12 cellular contexts compared by ENCODE assay signal in the genomic region with DNA sequence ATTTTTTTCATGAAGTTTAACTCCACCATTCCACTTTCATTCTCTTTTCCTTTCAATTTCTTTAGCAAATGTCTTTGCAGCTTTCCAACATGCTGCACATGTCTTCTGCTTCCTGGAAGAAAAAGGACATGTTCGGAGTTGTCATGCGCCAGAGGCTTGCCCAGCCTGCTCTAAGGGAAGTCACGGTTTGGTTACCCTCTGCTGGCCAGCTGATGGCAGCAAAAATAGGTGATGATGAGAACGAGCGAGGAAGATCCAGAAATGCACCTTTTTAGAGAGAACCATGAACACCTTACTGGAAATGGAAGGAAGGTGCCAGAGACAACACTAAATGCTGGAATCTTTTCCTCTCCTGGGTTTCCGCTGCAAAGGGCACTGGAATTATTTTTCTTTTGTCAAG. TPM values are rescaled to one million over a fixed set of nuclear protein-coding genes. Genes with fewer than 3 reads are reported as not detected.
DNase-seq lines count a peak whose midpoint lies in the region; ATAC-seq and TF ChIP-seq lines count a peak whose summit lies in the region.
"Had no signal": no experiment of that assay in that cellular context is flagged by ENCODE, and none has a peak within 500 bp of the region (broad histone marks: within the 10 kb centered on the region; RNA-seq: fewer than 3 reads in every experiment).

No MANE protein-coding gene starts in this region.

- H3K4me2 ChIP-seq in GM23248 (ENCODE audit: unreplicated experiment) = no peak overlapping the region

- in situ Hi-C loops in GM23248 (cut with MboI) = no loop called here

- peaks cover 17% of the 10 kb centered on the region for H3K4me1 Mint-ChIP-seq in T-helper 2 cell treated with Interferon-gamma antibody and Interleukin-4, amounts not matched to agents 5 μg/mL and 100 μg/mL, for 36 hours (ENCODE audit: low read depth)
- H3K4me1 Mint-ChIP-seq: activated T-helper 17 cell treated with anti-CD3 and anti-CD28 coated beads, Interleukin-2, amount 50 U/mL, for 72 hours; nephron had no signal

- no peaks in the 10 kb centered on the region for H3K36me3 ChIP-seq in GM06990 (ENCODE audit: control insufficient read depth, insufficient read depth, low read length)
- H3K36me3 ChIP-seq in WERI-Rb-1 = no peaks in the 10 kb centered on the region; the same call in 1 of the 2 replicates
- H3K36me3 ChIP-seq in mucosa of descending colon (ENCODE audit: low read depth) = no peaks in the 10 kb centered on the region
- H3K36me3 ChIP-seq in GM23248 (ENCODE audit: low read depth) = no peaks in the 10 kb centered on the region
- H3K36me3 ChIP-seq: tibial artery had no signal

- H3K4me1 ChIP-seq in mucosa of descending colon (ENCODE audit: low read depth) (peaks cover 4% of the 10 kb centered on the region), GM23248 (ENCODE audit: insufficient read depth) (no peaks in the 10 kb centered on the region)

- no peak overlapping the region for H3K27ac Mint-ChIP-seq in T-helper 2 cell treated with Interferon-gamma antibody and Interleukin-4, amounts not matched to agents 5 μg/mL and 100 μg/mL, for 36 hours
- H3K27ac Mint-ChIP-seq: activated T-helper 17 cell treated with anti-CD3 and anti-CD28 coated beads, Interleukin-2, amount 50 U/mL, for 72 hours had no signal

- H3K9me2 ChIP-seq in GM23248 (ENCODE audit: insufficient read depth) = no peaks in the 10 kb centered on the region

- H3K9me3 Mint-ChIP-seq in T-helper 2 cell treated with Interferon-gamma antibody and Interleukin-4, amounts not matched to agents 5 μg/mL and 100 μg/mL, for 36 hours = no peaks in the 10 kb centered on the region
- H3K9me3 Mint-ChIP-seq: activated T-helper 17 cell treated with anti-CD3 and anti-CD28 coated beads, Interleukin-2, amount 50 U/mL, for 72 hours; nephron had no signal

- H3K36me3 Mint-ChIP-seq in T-helper 2 cell treated with Interferon-gamma antibody and Interleukin-4, amounts not matched to agents 5 μg/mL and 100 μg/mL, for 36 hours (ENCODE audit: low read depth) = no peaks in the 10 kb centered on the region

- DNase-seq in GM06990 (ENCODE audit: extremely low read depth, insufficient read length) = no peak
- peak; percentile 47 for DNase-seq in HPDE6-E6E7 (ENCODE audit: extremely low spot score)
- DNase-seq in WERI-Rb-1 = no peak
- DNase-seq in mucosa of descending colon = peak in 2 of 3 donors; percentile 59 to 60
- no peak for DNase-seq in NCI-H2107 (lab: John Stamatoyannopoulos, UW)
- DNase-seq in DMS79 (lab: John Stamatoyannopoulos, UW) = no peak
- DNase-seq in T-helper 2 cell treated with Interferon-gamma antibody and Interleukin-4, amounts not matched to agents 5 μg/mL and 100 μg/mL, for 36 hours (ENCODE audit: low spot score) = no peak
- no peak for DNase-seq in GM23248
- DNase-seq: NCI-H1417, tibial artery had no signal

- intact Hi-C loops in mucosa of descending colon (cut with DNase I, micrococcal nuclease) = no loop called here

- ATAC-seq in mucosa of descending colon = peak; percentile 73
- ATAC-seq: activated T-helper 17 cell treated with anti-CD3 and anti-CD28 coated beads, Interleukin-2, amount 50 U/mL, for 72 hours had no signal

- no peaks in the 10 kb centered on the region for H3K27me3 Mint-ChIP-seq in T-helper 2 cell treated with Interferon-gamma antibody and Interleukin-4, amounts not matched to agents 5 μg/mL and 100 μg/mL, for 36 hours (ENCODE audit: low read depth)
- H3K27me3 Mint-ChIP-seq: activated T-helper 17 cell treated with anti-CD3 and anti-CD28 coated beads, Interleukin-2, amount 50 U/mL, for 72 hours had no signal

- H3K9me3 ChIP-seq in WERI-Rb-1 (ENCODE audit: severe bottlenecking) = no peaks in the 10 kb centered on the region
- H3K9me3 ChIP-seq in mucosa of descending colon = no peaks in the 10 kb centered on the region
- H3K9me3 ChIP-seq in GM23248 (ENCODE audit: low read depth) = no peaks in the 10 kb centered on the region
- H3K9me3 ChIP-seq: tibial artery had no signal

- H2AFZ ChIP-seq in GM23248 = no peak overlapping the region

- 62 to 63% methylated on average over 6 of the region's 6 CpGs for WGBS in GM23248 (ENCODE audit: low coverage in 1 of 2, low lambda C conversion rate in 2 of 2, missing lambda C conversion rate in 2 of 2), 2 experiments

- no peak overlapping the region for H3K4me3 ChIP-seq in GM06990 (replicated peaks; ENCODE audit: low read depth, low read length)
- no peak overlapping the region for H3K4me3 ChIP-seq in WERI-Rb-1 (ENCODE audit: low read depth, low read length)
- no peak overlapping the region for H3K4me3 ChIP-seq in mucosa of descending colon
- no peak overlapping the region for H3K4me3 ChIP-seq in GM23248
- H3K4me3 ChIP-seq: tibial artery had no signal

- H4K20me1 ChIP-seq in GM23248 (ENCODE audit: insufficient read depth) = no peaks in the 10 kb centered on the region

- peak; percentile 23 for TF ChIP-seq CTCF in GM06990 (IDR thresholded peaks at IDR 0.05; ENCODE audit: insufficient read depth, low read length, poor library complexity, severe bottlenecking)
- TF ChIP-seq CTCF in WERI-Rb-1 (IDR thresholded peaks at IDR 0.05; ENCODE audit: low read depth, low read length) = 0 out of 2 replicates have a peak, but pooled peaks have one; percentile 4
- TF ChIP-seq CTCF in mucosa of descending colon (IDR thresholded peaks at IDR 0.05) = no peak

- peaks cover 19% of the 10 kb centered on the region for H3F3A ChIP-seq in GM23248 (ENCODE audit: insufficient read depth)

- no peak overlapping the region for H3K4me3 Mint-ChIP-seq in T-helper 2 cell treated with Interferon-gamma antibody and Interleukin-4, amounts not matched to agents 5 μg/mL and 100 μg/mL, for 36 hours
- H3K4me3 Mint-ChIP-seq: activated T-helper 17 cell treated with anti-CD3 and anti-CD28 coated beads, Interleukin-2, amount 50 U/mL, for 72 hours; nephron had no signal

- no peak overlapping the region for H3K27ac ChIP-seq in WERI-Rb-1
- no peak overlapping the region for H3K27ac ChIP-seq in GM23248
- H3K27ac ChIP-seq: tibial artery had no signal

- no peak overlapping the region for H3K9ac ChIP-seq in GM23248

- no peaks in the 10 kb centered on the region for H3K79me2 ChIP-seq in GM23248 (ENCODE audit: insufficient read depth)

- no peaks in the 10 kb centered on the region for H3K27me3 ChIP-seq in GM06990 (replicated peaks; ENCODE audit: control insufficient read depth, insufficient read depth, low read length)
- H3K27me3 ChIP-seq in WERI-Rb-1 (ENCODE audit: insufficient read depth, low read depth, severe bottlenecking) = no peaks in the 10 kb centered on the region
- H3K27me3 ChIP-seq in GM23248 (replicated peaks; ENCODE audit: insufficient read depth) = no peaks in the 10 kb centered on the region
- H3K27me3 ChIP-seq: tibial artery had no signal

RNA-seq across cellular contexts. Expression of a gene that starts 4.9 kb away (rescaled TPM):
- total RNA-seq in mucosa of descending colon = 10 to 100 TPM in 1 of 3 donors, 1 to 10 TPM in 2; 6.9 to 13.9 (median 7.7) TPM
- 3.4 and 6.3 TPM in 2 replicates for total RNA-seq in GM23248 (2014; rRNA removed; shearing (Covaris generic))
- 7.9 and 8.2 TPM in 2 replicates for polyA plus RNA-seq in GM23248 (2016; fragmentation: Nextera tagmentation; extraction: Ambion mirVana)

RNA-seq across cellular contexts. Expression of a gene that starts 29.3 kb away (rescaled TPM):
- total RNA-seq in mucosa of descending colon = 100 to 1,000 TPM; 105 to 153 (median 129) TPM
- 17.8 and 21.9 TPM in 2 replicates for total RNA-seq in GM23248 (2014; rRNA removed; shearing (Covaris generic))
- 33.7 and 37.0 TPM in 2 replicates for polyA plus RNA-seq in GM23248 (2016; fragmentation: Nextera tagmentation; extraction: Ambion mirVana)

RNA-seq across cellular contexts. Expression of a gene that starts 36.8 kb away (rescaled TPM):
- 10 to 100 TPM; 32.6 to 46.1 (median 35.8) TPM for total RNA-seq in mucosa of descending colon
- total RNA-seq in GM23248 (2014; rRNA removed; shearing (Covaris generic)) = 13.8 and 24.9 TPM in 2 replicates
- 13.3 and 15.0 TPM in 2 replicates for polyA plus RNA-seq in GM23248 (2016; fragmentation: Nextera tagmentation; extraction: Ambion mirVana)

RNA-seq across cellular contexts. Expression of a gene that starts 44.0 kb away (rescaled TPM):
- total RNA-seq in mucosa of descending colon = 10 to 100 TPM; 61.8 to 98.5 (median 76.1) TPM
- 59.1 and 79.1 TPM in 2 replicates for total RNA-seq in GM23248 (2014; rRNA removed; shearing (Covaris generic))
- polyA plus RNA-seq in GM23248 (2016; fragmentation: Nextera tagmentation; extraction: Ambion mirVana) = 214 and 223 TPM in 2 replicates

RNA-seq across cellular contexts. Expression of a gene that starts 56.5 kb away (rescaled TPM):
- total RNA-seq in mucosa of descending colon = 10 to 100 TPM; 62.7 to 92.2 (median 65.5) TPM
- 61.3 and 93.1 TPM in 2 replicates for total RNA-seq in GM23248 (2014; rRNA removed; shearing (Covaris generic))
- 49.6 and 53.7 TPM in 2 replicates for polyA plus RNA-seq in GM23248 (2016; fragmentation: Nextera tagmentation; extraction: Ambion mirVana)

Comparison
In these comparisons a context has a peak if more than half of its experiments do, and no peak if none do; other contexts are left out.
1. DNase-seq: peak in HPDE6-E6E7 (single experiment) and mucosa of descending colon (2 of 3); none in GM06990 (single experiment), WERI-Rb-1 (single experiment), NCI-H2107 (single experiment), DMS79 (single experiment), T-helper 2 cell treated with Interferon-gamma antibody and Interleukin-4, amounts not matched to agents 5 μg/mL and 100 μg/mL, for 36 hours (single experiment) and GM23248 (single experiment).